21 cellular contexts compared by ENCODE assay signal in the genomic region with DNA sequence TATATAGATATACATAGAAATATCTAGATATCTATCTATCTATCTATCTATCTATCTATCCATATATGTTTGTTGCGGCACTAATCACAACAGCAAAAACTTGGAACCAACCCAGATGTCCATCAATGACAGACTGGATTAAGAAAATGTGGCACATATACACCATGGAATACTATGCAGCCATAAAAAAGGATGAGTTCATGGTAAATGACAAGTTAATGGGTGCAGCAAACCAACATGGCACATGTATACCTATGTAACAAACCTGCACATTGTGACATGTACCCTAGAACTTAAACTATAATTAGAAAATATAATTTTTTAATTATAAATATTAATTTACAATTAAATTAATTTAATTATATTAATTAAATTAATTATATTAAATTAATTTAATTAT. TPM values are rescaled to one million over a fixed set of nuclear protein-coding genes. Genes with fewer than 3 reads are reported as not detected.
"Had no signal": no experiment of that assay in that cellular context is flagged by ENCODE, and none has a peak within 500 bp of the region (broad histone marks: within the 10 kb centered on the region; RNA-seq: fewer than 3 reads in every experiment).

No MANE protein-coding gene starts in this region.

RNA-seq across cellular contexts. Expression of gene PDHA2, which starts 29.5 kb away (rescaled TPM):
- total RNA-seq: activated naive CD4-positive, alpha-beta T cell treated with anti-CD3 and anti-CD28 coated beads for 36 hours; activated naive CD4-positive, alpha-beta T cell treated with anti-CD3 and anti-CD28 coated beads, Interleukin-2, amount 50 U/mL, for 72 hours; activated naive CD8-positive, alpha-beta T cell treated with anti-CD3 and anti-CD28 coated beads for 36 hours; activated naive CD8-positive, alpha-beta T cell treated with anti-CD3 and anti-CD28 coated beads, Interleukin-2, amount 10 ng/mL, durations not matched to agents 7 days and 5 days; activated T-cell treated with anti-CD3 and anti-CD28 coated beads, Interleukin-2, amount 50 U/mL, for 4 hours; activated T-cell treated with anti-CD3 and anti-CD28 coated beads, Interleukin-2, amount 50 U/mL, for 72 hours; activated T-helper 1 cell treated with anti-CD3 and anti-CD28 coated beads, Interleukin-12 subunit alpha, Interleukin-12 subunit beta, Interleukin-2, Interleukin-4 antibody, amounts not matched to agents 30 ng/mL and 10 ng/mL and 1 ng/mL, durations not matched to agents 14 hours and 24 hours and 36 hours; activated T-helper 17 cell treated with anti-CD3 and anti-CD28 coated beads, Interleukin-2, amount 50 U/mL, for 72 hours; activated T-helper 2 cell treated with anti-CD3 and anti-CD28 coated beads, Interferon-gamma antibody, Interleukin-2, Interleukin-4, amounts not matched to agents 10 μg/mL and 5 μg/mL and 100 μg/mL, durations not matched to agents 14 hours and 24 hours and 36 hours; adrenal gland; aorta; ascending aorta; astrocyte; body of pancreas; breast epithelium; bronchial epithelial cell; cardiac muscle cell; cardiac septum; cerebellum; chondrocyte had no signal
- polyA plus RNA-seq: adipose tissue, adrenal gland, aorta, cardiac muscle cell had no signal
